ENCODE assay signal across 17 cellular contexts in genomic region chr21:29005696-29006095, GRCh38. TPM values are rescaled to one million over a fixed set of nuclear protein-coding genes. Genes with fewer than 3 reads are reported as not detected.
DNase-seq lines count a peak whose midpoint lies in the region; ATAC-seq and TF ChIP-seq lines count a peak whose summit lies in the region.
"Had no signal": no experiment of that assay in that cellular context is flagged by ENCODE, and none has a peak within 500 bp of the region (broad histone marks: within the 10 kb centered on the region; RNA-seq: fewer than 3 reads in every experiment).

No MANE protein-coding gene starts in this region.

- no peaks in the 10 kb centered on the region for H3K9me3 ChIP-seq in IMR-90 (ENCODE audit: control insufficient read depth, insufficient read depth, low read length)
- no peaks in the 10 kb centered on the region for H3K9me3 ChIP-seq in osteoblast (ENCODE audit: low read depth, low read length)
- H3K9me3 ChIP-seq: SJCRH30 had no signal

- no peak overlapping the region for H2BK20ac ChIP-seq in IMR-90 (ENCODE audit: low read depth, low read length)

- H2BK5ac ChIP-seq in IMR-90 (ENCODE audit: low read depth, low read length, poor library complexity, severe bottlenecking) = peak overlapping the region; percentile 48

- TF ChIP-seq RAD21 in IMR-90 (IDR thresholded peaks at IDR 0.05; ENCODE audit: low read length) = no peak

- no peak overlapping the region for H2BK120ac ChIP-seq in IMR-90 (ENCODE audit: low read depth, low read length)

- ATAC-seq in IMR-90 (ENCODE audit: low read depth) = no peak
- no peak for ATAC-seq in activated CD4-positive, alpha-beta T cell treated with anti-CD3 and anti-CD28 coated beads for 36 hours
- ATAC-seq in HG02642 (IDR thresholded peaks at IDR 0.05; ENCODE audit: poor library complexity, unreplicated experiment) = no peak

- H3K4me2 ChIP-seq in IMR-90 (ENCODE audit: low read depth, low read length) (no peak overlapping the region), osteoblast (ENCODE audit: insufficient read depth, low read length) (no peak overlapping the region)

- no peak overlapping the region for H3K4ac ChIP-seq in IMR-90 (ENCODE audit: low read depth, low read length)

- peaks cover 3% of the 10 kb centered on the region; the same call in 1 of the 2 replicates for H3K4me1 ChIP-seq in IMR-90 (ENCODE audit: control insufficient read depth, insufficient read depth, low read length)
- peaks cover 4% of the 10 kb centered on the region for H3K4me1 ChIP-seq in osteoblast (ENCODE audit: insufficient read depth, low read length)

- CTCF ChIA-PET in activated CD4-positive, alpha-beta memory T cell treated with anti-CD3 and anti-CD28 coated beads for 36 hours (lab: Charles Lee) = interaction anchor here (0.6 kb wide), 1 partner anchor 13 kb away, joined by 3 read pairs; no protein-coding TSS in a partner anchor
- CTCF ChIA-PET in activated CD4-positive, alpha-beta memory T cell treated with anti-CD3 and anti-CD28 coated beads, Interleukin-2, amount 10 ng/mL, durations not matched to agents 7 days and 5 days (lab: Charles Lee) = no interaction called here
- CTCF ChIA-PET in IMR-90 (lab: Yijun Ruan, JAX) = interaction anchor here (0.6 kb wide), 1 partner anchor 301 kb away, joined by 3 read pairs; no protein-coding TSS in a partner anchor
- CTCF ChIA-PET in activated CD4-positive, alpha-beta T cell treated with anti-CD3 and anti-CD28 coated beads for 36 hours (lab: Charles Lee) = interaction anchor here (0.7 to 1.0 kb wide), 2 partner anchors 16 to 21 kb away, joined by 4 read pairs; no protein-coding TSS in a partner anchor

- H3K27me3 ChIP-seq in IMR-90 (ENCODE audit: control insufficient read depth, insufficient read depth, low read length) = no peaks in the 10 kb centered on the region
- no peaks in the 10 kb centered on the region for H3K27me3 ChIP-seq in osteoblast (ENCODE audit: insufficient read depth, low read length)
- H3K27me3 ChIP-seq: SJCRH30 had no signal

- no TSS peak for BruUV-seq in IMR-90 (replicated peaks; lab: Mats Ljungman, UMichigan)

- H2AFZ ChIP-seq in IMR-90 (replicated peaks; ENCODE audit: low read length, poor library complexity) (no peak overlapping the region), osteoblast (ENCODE audit: low read length) (no peak overlapping the region)

- no CpG with 5 or more reads among the region's 6 CpGs for WGBS in IMR-90 (ENCODE audit: extremely low coverage in 2 of 2, insufficient read length in 1 of 2), 2 experiments

- H3K4me3 ChIP-seq in IMR-90 (ENCODE audit: insufficient read depth, low read depth, low read length) (no peak overlapping the region), osteoblast (ENCODE audit: insufficient read depth, low read length) (no peak overlapping the region)
- H3K4me3 ChIP-seq: SJCRH30 had no signal

- peak overlapping the region; percentile 6 for H3K27ac Mint-ChIP-seq in activated CD4-positive, alpha-beta memory T cell treated with anti-CD3 and anti-CD28 coated beads for 36 hours
- H3K27ac Mint-ChIP-seq in activated CD4-positive, alpha-beta memory T cell treated with anti-CD3 and anti-CD28 coated beads, Interleukin-2, amount 10 ng/mL, durations not matched to agents 7 days and 5 days = no peak overlapping the region
- H3K27ac Mint-ChIP-seq in activated CD4-positive, alpha-beta T cell treated with anti-CD3 and anti-CD28 coated beads for 36 hours = no peak overlapping the region

- H3K79me2 ChIP-seq in osteoblast (ENCODE audit: insufficient read depth, low read length) = peaks cover 2% of the 10 kb centered on the region

- in situ Hi-C loops in IMR-90 (cut with MboI; ENCODE audit: low sequenced_read_pairs) (no loop called here), GM13977 (cut with MboI; ENCODE audit: low pct_unique_long_range_greater_than_20kb, low sequenced_read_pairs, unreplicated experiment) (no loop called here)

- POLR2A ChIA-PET in activated CD4-positive, alpha-beta memory T cell treated with anti-CD3 and anti-CD28 coated beads for 36 hours (lab: Charles Lee) = interaction anchor here (0.6 to 1.6 kb wide), 4 partner anchors 13 to 21 kb away, joined by 5 to 7 read pairs (median 5); partner anchors contain the start of genes RWDD2B and USP16
- POLR2A ChIA-PET in activated CD4-positive, alpha-beta memory T cell treated with anti-CD3 and anti-CD28 coated beads, Interleukin-2, amount 10 ng/mL, durations not matched to agents 7 days and 5 days (lab: Charles Lee) = interaction anchor here (0.6 to 4.6 kb wide), 4 partner anchors 12 to 62 kb away, joined by 3 to 91 read pairs (median 4); partner anchors contain the start of genes LTN1 and RWDD2B
- POLR2A ChIA-PET in IMR-90 (lab: Charles Lee; ENCODE audit: unreplicated experiment) = interaction anchor here (1.3 kb wide), 1 partner anchor 19 kb away, joined by 4 read pairs; the partner anchor contains the start of gene USP16
- POLR2A ChIA-PET in activated CD4-positive, alpha-beta T cell treated with anti-CD3 and anti-CD28 coated beads for 36 hours (lab: Charles Lee) = interaction anchor here (0.7 to 1.3 kb wide), 2 partner anchors 13 to 67 kb away, joined by 3 to 5 read pairs; partner anchors contain the start of gene RWDD2B

- no peak overlapping the region for H3K9ac ChIP-seq in IMR-90 (ENCODE audit: low read depth, low read length)

- no peak for DNase-seq in activated CD4-positive, alpha-beta memory T cell treated with anti-CD3 and anti-CD28 coated beads for 36 hours
- DNase-seq in activated CD4-positive, alpha-beta memory T cell treated with anti-CD3 and anti-CD28 coated beads, Interleukin-2, amount 10 ng/mL, durations not matched to agents 7 days and 5 days = no peak
- DNase-seq in IMR-90 (peak; percentile 26), amniotic epithelial cell (ENCODE audit: low read depth) (peak; percentile 63), osteoblast (ENCODE audit: insufficient read length, low spot score, missing footprints) (peak; percentile 41), GM13977 (ENCODE audit: low spot score) (no peak)
- no peak for DNase-seq in activated CD4-positive, alpha-beta T cell treated with anti-CD3 and anti-CD28 coated beads for 36 hours
- DNase-seq: 8988T, GF-D8, H7, NCI-H1105, NCI-H187 treated with DMSO at 0.1 percent for 48 hours, NCI-H2171 treated with DMSO at 0.1 percent for 48 hours, NCI-H510A treated with DMSO at 0.1 percent for 48 hours, SJCRH30 had no signal

- peaks cover 10% of the 10 kb centered on the region for H3K4me1 Mint-ChIP-seq in activated CD4-positive, alpha-beta memory T cell treated with anti-CD3 and anti-CD28 coated beads for 36 hours (ENCODE audit: low read depth)
- H3K4me1 Mint-ChIP-seq in activated CD4-positive, alpha-beta memory T cell treated with anti-CD3 and anti-CD28 coated beads, Interleukin-2, amount 10 ng/mL, durations not matched to agents 7 days and 5 days = peaks cover 11% of the 10 kb centered on the region
- peaks cover 1% of the 10 kb centered on the region for H3K4me1 Mint-ChIP-seq in activated CD4-positive, alpha-beta T cell treated with anti-CD3 and anti-CD28 coated beads for 36 hours

- H4K91ac ChIP-seq in IMR-90 (ENCODE audit: insufficient read depth, low read depth, low read length) = no peak overlapping the region

- H2BK15ac ChIP-seq in IMR-90 (ENCODE audit: low read depth, low read length) = no peak overlapping the region

- H2AK5ac ChIP-seq in IMR-90 (ENCODE audit: low read depth, low read length) = no peak overlapping the region

- no peak overlapping the region for H4K8ac ChIP-seq in IMR-90 (ENCODE audit: low read depth in 2 of 2, low read length in 2 of 2)

- H3K36me3 Mint-ChIP-seq in activated CD4-positive, alpha-beta memory T cell treated with anti-CD3 and anti-CD28 coated beads for 36 hours = peaks cover 5% of the 10 kb centered on the region
- H3K36me3 Mint-ChIP-seq in activated CD4-positive, alpha-beta memory T cell treated with anti-CD3 and anti-CD28 coated beads, Interleukin-2, amount 10 ng/mL, durations not matched to agents 7 days and 5 days (ENCODE audit: low read depth) = peaks cover 15% of the 10 kb centered on the region
- peaks cover 11% of the 10 kb centered on the region for H3K36me3 Mint-ChIP-seq in activated CD4-positive, alpha-beta T cell treated with anti-CD3 and anti-CD28 coated beads for 36 hours (ENCODE audit: low read depth)

- H2AK9ac ChIP-seq in IMR-90 (replicated peaks; ENCODE audit: low read depth, low read length, poor library complexity) = no peak overlapping the region

- H3K14ac ChIP-seq in IMR-90 (replicated peaks; ENCODE audit: low read depth, low read length) = no peak overlapping the region

- H3K9me3 Mint-ChIP-seq in activated CD4-positive, alpha-beta memory T cell treated with anti-CD3 and anti-CD28 coated beads for 36 hours = no peaks in the 10 kb centered on the region
- H3K9me3 Mint-ChIP-seq in activated CD4-positive, alpha-beta memory T cell treated with anti-CD3 and anti-CD28 coated beads, Interleukin-2, amount 10 ng/mL, durations not matched to agents 7 days and 5 days = no peaks in the 10 kb centered on the region
- no peaks in the 10 kb centered on the region for H3K9me3 Mint-ChIP-seq in activated CD4-positive, alpha-beta T cell treated with anti-CD3 and anti-CD28 coated beads for 36 hours (ENCODE audit: low read depth)

- no peaks in the 10 kb centered on the region for H4K20me1 ChIP-seq in IMR-90 (ENCODE audit: insufficient read depth, low read length)
- H4K20me1 ChIP-seq in osteoblast (ENCODE audit: insufficient read depth, low read length) = no peaks in the 10 kb centered on the region

- dilution Hi-C loops in IMR-90 (cut with HindIII; ENCODE audit: low sequenced_read_pairs, unreplicated experiment) = no loop called here

- H3K27me3 Mint-ChIP-seq in activated CD4-positive, alpha-beta memory T cell treated with anti-CD3 and anti-CD28 coated beads for 36 hours = no peaks in the 10 kb centered on the region
- H3K27me3 Mint-ChIP-seq in activated CD4-positive, alpha-beta memory T cell treated with anti-CD3 and anti-CD28 coated beads, Interleukin-2, amount 10 ng/mL, durations not matched to agents 7 days and 5 days = no peaks in the 10 kb centered on the region
- no peaks in the 10 kb centered on the region for H3K27me3 Mint-ChIP-seq in activated CD4-positive, alpha-beta T cell treated with anti-CD3 and anti-CD28 coated beads for 36 hours

- H3K56ac ChIP-seq in IMR-90 (ENCODE audit: extremely low read depth, insufficient read depth, low read length) = no peak overlapping the region

- no peak overlapping the region for H3K23ac ChIP-seq in IMR-90 (ENCODE audit: low read depth, low read length)

- H3K27ac ChIP-seq in IMR-90 (ENCODE audit: insufficient read depth, low read length) (no peak overlapping the region), osteoblast (ENCODE audit: low read depth, low read length) (no peak overlapping the region)
- H3K27ac ChIP-seq: RWPE1, SJCRH30 had no signal

- H3K36me3 ChIP-seq in IMR-90 (ENCODE audit: control insufficient read depth, insufficient read depth, low read length) (peaks cover 19% of the 10 kb centered on the region), osteoblast (ENCODE audit: insufficient read depth, low read length) (peaks cover 17% of the 10 kb centered on the region)

- no peak overlapping the region; the same call in 1 of the 2 replicates for H4K5ac ChIP-seq in IMR-90 (ENCODE audit: low read depth, low read length)

- no peak for TF ChIP-seq POLR2A in IMR-90 (IDR thresholded peaks at IDR 0.05; ENCODE audit: low read depth, low read length)

- H3K9me1 ChIP-seq in IMR-90 (ENCODE audit: insufficient read depth, low read length) = no peaks in the 10 kb centered on the region

- H3K4me3 Mint-ChIP-seq in activated CD4-positive, alpha-beta memory T cell treated with anti-CD3 and anti-CD28 coated beads for 36 hours = no peak overlapping the region
- no peak overlapping the region for H3K4me3 Mint-ChIP-seq in activated CD4-positive, alpha-beta memory T cell treated with anti-CD3 and anti-CD28 coated beads, Interleukin-2, amount 10 ng/mL, durations not matched to agents 7 days and 5 days
- no peak overlapping the region for H3K4me3 Mint-ChIP-seq in activated CD4-positive, alpha-beta T cell treated with anti-CD3 and anti-CD28 coated beads for 36 hours

- intact Hi-C loops in activated CD4-positive, alpha-beta memory T cell treated with anti-CD3 and anti-CD28 coated beads for 36 hours (cut with micrococcal nuclease) = no loop called here
- intact Hi-C loops in IMR-90 (cut with micrococcal nuclease) = no loop called here
- intact Hi-C loops in activated CD4-positive, alpha-beta T cell treated with anti-CD3 and anti-CD28 coated beads for 36 hours (cut with DNase I, micrococcal nuclease) = no loop called here

- TF ChIP-seq CTCF in IMR-90 (conservative IDR thresholded peaks at IDR 0.05; ENCODE audit: low read depth, low read length) = no peak
- TF ChIP-seq CTCF in osteoblast (IDR thresholded peaks at IDR 0.05; ENCODE audit: extremely low read depth, low read depth, low read length) = no peak
- no peak for TF ChIP-seq CTCF in GM13977 (IDR thresholded peaks at IDR 0.05; ENCODE audit: extremely low read depth, insufficient read depth, missing control alignments)

- H3K18ac ChIP-seq in IMR-90 (ENCODE audit: low read depth, low read length) = no peak overlapping the region

- H3K79me1 ChIP-seq in IMR-90 (ENCODE audit: low read depth in 1 of 2, low read length in 2 of 2) = peaks cover 0 to 15% of the 10 kb centered on the region in 2 experiments; a peak in 2 of 4 replicates

RNA-seq across cellular contexts. Expression of gene LTN1, which starts 13.0 kb away (rescaled TPM):
- 10 to 100 TPM; 26.7 to 29.1 TPM for total RNA-seq in activated CD4-positive, alpha-beta memory T cell treated with anti-CD3 and anti-CD28 coated beads for 36 hours
- total RNA-seq in activated CD4-positive, alpha-beta memory T cell treated with anti-CD3 and anti-CD28 coated beads, Interleukin-2, amount 10 ng/mL, durations not matched to agents 7 days and 5 days = 10 to 100 TPM; 25.8 to 26.5 TPM
- total RNA-seq in IMR-90 (2012; rRNA removed) (35.5 and 45.0 TPM in 2 replicates), osteoblast (26.5 and 27.5 TPM in 2 replicates)
- polyA plus RNA-seq in IMR-90 (2012; rRNA removed) = 4.2 and 6.7 TPM in 2 replicates
- polyA plus RNA-seq in IMR-90 (2012; cell fraction: cytosol; rRNA removed) = 0.56 and 0.81 TPM in 2 replicates
- polyA plus RNA-seq in IMR-90 (2012; cell fraction: nucleus; rRNA removed; ENCODE audit: low replicate concordance) = 0.77 and 9.2 TPM in 2 replicates
- total RNA-seq in activated CD4-positive, alpha-beta T cell treated with anti-CD3 and anti-CD28 coated beads for 36 hours = 10 to 100 TPM; 26.6 to 29.4 TPM

RNA-seq across cellular contexts. Expression of gene RWDD2B, which starts 13.5 kb away (rescaled TPM):
- 10 to 100 TPM; 14.4 to 16.2 TPM for total RNA-seq in activated CD4-positive, alpha-beta memory T cell treated with anti-CD3 and anti-CD28 coated beads for 36 hours
- 1 to 10 TPM; 6.5 to 6.9 TPM for total RNA-seq in activated CD4-positive, alpha-beta memory T cell treated with anti-CD3 and anti-CD28 coated beads, Interleukin-2, amount 10 ng/mL, durations not matched to agents 7 days and 5 days
- total RNA-seq in IMR-90 (2012; rRNA removed) (21.5 and 28.1 TPM in 2 replicates), osteoblast (35.1 TPM in 2 replicates)
- 15.1 and 19.6 TPM in 2 replicates for polyA plus RNA-seq in IMR-90 (2012; rRNA removed)
- polyA plus RNA-seq in IMR-90 (2012; cell fraction: cytosol; rRNA removed) = 5.3 and 5.6 TPM in 2 replicates
- polyA plus RNA-seq in IMR-90 (2012; cell fraction: nucleus; rRNA removed; ENCODE audit: low replicate concordance) = 1.9 and 7.8 TPM in 2 replicates
- total RNA-seq in activated CD4-positive, alpha-beta T cell treated with anti-CD3 and anti-CD28 coated beads for 36 hours = 10 to 100 TPM; 17.8 to 18.3 TPM

RNA-seq across cellular contexts. Expression of gene USP16, which starts 18.8 kb away (rescaled TPM):
- total RNA-seq in activated CD4-positive, alpha-beta memory T cell treated with anti-CD3 and anti-CD28 coated beads for 36 hours = 10 to 100 TPM; 39.3 to 42.1 TPM
- 10 to 100 TPM; 34.3 to 37.1 TPM for total RNA-seq in activated CD4-positive, alpha-beta memory T cell treated with anti-CD3 and anti-CD28 coated beads, Interleukin-2, amount 10 ng/mL, durations not matched to agents 7 days and 5 days
- total RNA-seq in IMR-90 (2012; rRNA removed) (28.7 and 47.8 TPM in 2 replicates), osteoblast (47.4 TPM in 2 replicates)
- polyA plus RNA-seq in IMR-90 (2012; rRNA removed) = 13.4 and 15.5 TPM in 2 replicates
- 1.2 and 1.9 TPM in 2 replicates for polyA plus RNA-seq in IMR-90 (2012; cell fraction: cytosol; rRNA removed)
- 2.0 and 22.2 TPM in 2 replicates for polyA plus RNA-seq in IMR-90 (2012; cell fraction: nucleus; rRNA removed; ENCODE audit: low replicate concordance)
- total RNA-seq in activated CD4-positive, alpha-beta T cell treated with anti-CD3 and anti-CD28 coated beads for 36 hours = 10 to 100 TPM; 41.1 to 41.7 TPM

Comparison
In these comparisons a context has a peak if more than half of its experiments do, and no peak if none do; other contexts are left out.
1. DNase-seq: peak in IMR-90 (single experiment), amniotic epithelial cell (single experiment) and osteoblast (single experiment); none in activated CD4-positive, alpha-beta memory T cell treated with anti-CD3 and anti-CD28 coated beads for 36 hours (single experiment), activated CD4-positive, alpha-beta memory T cell treated with anti-CD3 and anti-CD28 coated beads, Interleukin-2, amount 10 ng/mL, durations not matched to agents 7 days and 5 days (single experiment), activated CD4-positive, alpha-beta T cell treated with anti-CD3 and anti-CD28 coated beads for 36 hours (single experiment) and GM13977 (single experiment).